In the genomic region with DNA sequence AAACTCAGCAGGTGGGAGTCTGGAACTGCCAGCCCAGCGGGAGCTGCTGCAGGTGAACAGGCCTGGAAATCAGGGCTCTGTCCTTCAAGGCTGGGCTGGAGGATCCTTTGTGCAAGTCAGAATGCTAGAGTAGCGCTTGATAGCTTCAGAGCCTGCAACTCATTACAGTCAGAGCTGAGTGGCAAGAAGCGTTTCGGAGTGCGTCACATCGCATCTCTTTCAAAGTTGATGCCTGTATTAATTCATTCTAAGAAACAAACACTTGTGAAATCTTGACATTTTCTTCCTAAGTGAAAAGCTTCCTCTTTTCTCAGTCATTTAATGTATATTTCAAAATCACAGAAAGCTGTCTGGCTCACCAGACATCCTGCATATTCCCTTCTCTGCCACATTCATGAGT, we compare ENCODE assay signal across 29 cellular contexts.
"Had no signal": no experiment of that assay in that cellular context is flagged by ENCODE, and none has a peak within 500 bp of the region (broad histone marks: within the 10 kb centered on the region; RNA-seq: fewer than 3 reads in every experiment).

No MANE protein-coding gene starts in this region.

- H3K27ac ChIP-seq: ascending aorta, cardiac muscle cell, VCaP had no signal

- H3K27me3 ChIP-seq: ascending aorta, cardiac muscle cell had no signal

- H3K4me1 ChIP-seq: ascending aorta had no signal

- DNase-seq: activated CD4-positive, alpha-beta memory T cell treated with anti-CD3 and anti-CD28 coated beads, Interleukin-2, amount 10 ng/mL, durations not matched to agents 7 days and 5 days; activated CD4-positive, alpha-beta T cell treated with anti-CD3 and anti-CD28 coated beads for 1 hour; activated CD4-positive, alpha-beta T cell treated with anti-CD3 and anti-CD28 coated beads for 36 hours; activated CD4-positive, alpha-beta T cell treated with anti-CD3 and anti-CD28 coated beads for 48 hours; activated CD4-positive, alpha-beta T cell treated with anti-CD3 and anti-CD28 coated beads, Interleukin-2, amount 10 ng/mL, durations not matched to agents 7 days and 5 days; activated CD4-positive, alpha-beta T cell treated with anti-CD3 and anti-CD28 coated beads, Interleukin-2, amount 50 U/mL, for 48 hours; activated CD4-positive, CD25-positive, alpha-beta regulatory T cell; activated CD8-positive, alpha-beta memory T cell treated with anti-CD3 and anti-CD28 coated beads for 24 hours; activated CD8-positive, alpha-beta memory T cell treated with anti-CD3 and anti-CD28 coated beads, Interleukin-2, amount 10 ng/mL, durations not matched to agents 7 days and 5 days; activated CD8-positive, alpha-beta memory T cell treated with anti-CD3 and anti-CD28 coated beads, Interleukin-2, amount 50 U/mL, for 48 hours; activated CD8-positive, alpha-beta T cell treated with anti-CD3 and anti-CD28 coated beads, Interleukin-2, amount 10 ng/mL, durations not matched to agents 7 days and 5 days; activated effector memory CD4-positive, alpha-beta T cell treated with Interleukin-2 at 50 U/mL for 16 hours; activated gamma-delta T cell; activated naive CD4-positive, alpha-beta T cell treated with anti-CD3 and anti-CD28 coated beads, Interleukin-2, amount 10 ng/mL, durations not matched to agents 7 days and 5 days; activated naive CD4-positive, alpha-beta T cell treated with Interleukin-2 at 50 U/mL for 16 hours; activated naive CD8-positive, alpha-beta T cell treated with anti-CD3 and anti-CD28 coated beads, Interleukin-2, amount 10 ng/mL, durations not matched to agents 7 days and 5 days; activated naive CD8-positive, alpha-beta T cell treated with anti-CD3 and anti-CD28 coated beads, Interleukin-2, amount 50 U/mL, for 24 hours; activated T-cell treated with anti-CD3 and anti-CD28 coated beads, Interleukin-2, amount 50 U/mL, for 24 hours; activated T-cell treated with anti-CD3 and anti-CD28 coated beads, Interleukin-2, amount 50 U/mL, for 48 hours; amygdala; anterior cingulate cortex; caudate nucleus; cerebellar nuclear complex; T-helper 1 cell; T-helper 2 cell; T-helper 9 cell had no signal

- H3K4me3 ChIP-seq: ascending aorta, cardiac muscle cell had no signal

- H3K9me3 ChIP-seq: ascending aorta had no signal
